ENCODE assay signal across 8 cellular contexts in the genomic region with DNA sequence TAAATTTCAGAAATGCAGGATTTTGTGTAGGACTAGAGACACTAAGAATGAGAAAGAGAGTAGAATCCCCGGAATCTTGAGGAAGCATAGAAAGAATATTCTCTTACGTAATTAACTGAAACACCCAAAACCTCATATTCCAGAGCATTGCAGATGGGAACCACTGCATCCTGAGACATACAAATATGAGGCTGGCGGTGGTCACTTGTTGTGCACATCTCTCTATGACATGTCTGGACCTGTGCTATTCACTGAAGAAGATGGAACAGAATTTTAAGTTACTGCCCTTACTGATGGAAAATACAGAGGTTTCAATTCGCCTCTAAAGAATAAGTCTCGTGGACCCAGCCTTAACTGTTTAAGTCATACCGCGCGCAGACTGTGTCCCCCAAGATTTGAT. TPM values are rescaled to one million over a fixed set of nuclear protein-coding genes. Genes with fewer than 3 reads are reported as not detected.
DNase-seq lines count a peak whose midpoint lies in the region; ATAC-seq, FAIRE-seq and TF ChIP-seq lines count a peak whose summit lies in the region.

No MANE protein-coding gene starts in this region.

- 45% methylated on average over 8 of the region's 8 CpGs for WGBS in GM12878 (ENCODE audit: insufficient coverage, insufficient replicate concordance, low lambda C conversion rate, missing lambda C conversion rate)

- no peak for TF ChIP-seq EP300 in GM12878 (IDR thresholded peaks at IDR 0.05; ENCODE audit: borderline replicate concordance in 1 of 2, control insufficient read depth in 1 of 2, low read depth in 2 of 2, low read length in 2 of 2)

- peak overlapping the region; percentile 87 for H3K9ac ChIP-seq in GM12878 (ENCODE audit: control insufficient read depth, insufficient read depth, low read length)
- H3K9ac ChIP-seq in mucosa of stomach (ENCODE audit: low read length): peak overlapping the region; percentile 58

- TF ChIP-seq RAD21 in GM12878 (IDR thresholded peaks at IDR 0.05; ENCODE audit: insufficient read depth, low read depth, low read length): no peak

- H3K4me3 ChIP-seq in AG04450 (ENCODE audit: low read depth, low read length): peak overlapping the region; percentile 83
- peak overlapping the region; percentile 66 for H3K4me3 ChIP-seq in GM12878
- H3K4me3 ChIP-seq in mucosa of stomach (ENCODE audit: low read length): peak overlapping the region; percentile 56

- ATAC-seq in GM12878 (peak; percentile 7; the same call in 1 of the 3 replicates), HG02759 (IDR thresholded peaks at IDR 0.05; ENCODE audit: unreplicated experiment) (no peak), GM21529 (IDR thresholded peaks at IDR 0.05; ENCODE audit: unreplicated experiment) (no peak)

- H3K27me3 ChIP-seq in AG04450 (ENCODE audit: control insufficient read depth, insufficient read depth, low read length) (no peaks in the 10 kb centered on the region), GM12878 (replicated peaks in 1 of 2; ENCODE audit: control insufficient read depth in 2 of 2, insufficient read depth in 2 of 2, low read length in 1 of 2) (no peaks in the 10 kb centered on the region), mucosa of stomach (ENCODE audit: control insufficient read depth, insufficient read depth, low read length) (no peaks in the 10 kb centered on the region)

- RAD21 ChIA-PET in GM12878 (lab: Charles Lee; ENCODE audit: unreplicated experiment): interaction anchor here (1.0 to 2.7 kb wide), 4 partner anchors 9 to 77 kb away, joined by 3 to 13 read pairs (median 6); no protein-coding TSS in a partner anchor

- no TSS peak for BruUV-seq in GM12878 (replicated peaks; lab: Mats Ljungman, UMichigan)

- POLR2A ChIA-PET in AG04450 (lab: Yijun Ruan, JAX): interaction anchor here (0.8 to 1.8 kb wide), 2 partner anchors 62 to 686 kb away, joined by 3 to 20 read pairs; partner anchors contain the start of gene SRSF1
- POLR2A ChIA-PET in GM12878 (lab: Charles Lee): interaction anchor here (0.8 to 2.5 kb wide), 5 partner anchors 9 to 78 kb away, joined by 3 to 24 read pairs (median 4); no protein-coding TSS in a partner anchor

- CTCF ChIA-PET in AG04450 (lab: Charles Lee) (interaction anchor here (1.1 to 5.4 kb wide), 3 partner anchors 18 to 174 kb away, joined by 3 to 21 read pairs (median 6); no protein-coding TSS in a partner anchor), GM12878 (lab: Yijun Ruan, JAX) (interaction anchor here (0.9 to 2.0 kb wide), 5 partner anchors 17 to 178 kb away, joined by 3 to 8 read pairs (median 3); no protein-coding TSS in a partner anchor)

- H3K4me1 ChIP-seq in GM12878 (ENCODE audit: control insufficient read depth, insufficient read depth, low read length): no peaks in the 10 kb centered on the region; the same call in none of the 2 replicates
- H3K4me1 ChIP-seq in mucosa of stomach (ENCODE audit: control insufficient read depth, insufficient read depth, low read length): peaks cover 4% of the 10 kb centered on the region

- H3K36me3 ChIP-seq in GM12878 (ENCODE audit: control insufficient read depth in 2 of 2, insufficient read depth in 2 of 2, low read length in 1 of 2) (no peaks in the 10 kb centered on the region; a peak in 1 of 4 replicates), mucosa of stomach (ENCODE audit: control insufficient read depth, insufficient read depth, low read length) (no peaks in the 10 kb centered on the region)

- intact Hi-C loops in GM12878 (cut with micrococcal nuclease; ENCODE audit: unreplicated experiment): no loop called here

- no peak for DNase-seq in AG04450 (ENCODE audit: low read depth, low spot score)
- DNase-seq in HTR-8/SVneo (ENCODE audit: insufficient read length, low spot score): no peak
- DNase-seq in GM12878 (ENCODE audit: low read depth, low spot score): no peak
- no peak for DNase-seq in HuH-7.5 (ENCODE audit: low spot score)
- no peak for DNase-seq in HUDEP-2 (lab: John Stamatoyannopoulos, UW; ENCODE audit: unreplicated experiment in 76 of 76)

- H3K9me3 ChIP-seq in AG04450 (ENCODE audit: control insufficient read depth, insufficient read depth, low read length) (peaks cover 5% of the 10 kb centered on the region), GM12878 (replicated peaks; ENCODE audit: control insufficient read depth, insufficient read depth, low read length) (no peaks in the 10 kb centered on the region; the same call in 2 of the 3 replicates), mucosa of stomach (ENCODE audit: control insufficient read depth, low read length) (no peaks in the 10 kb centered on the region)

- peaks cover 38% of the 10 kb centered on the region for H3K79me2 ChIP-seq in GM12878 (ENCODE audit: control insufficient read depth, insufficient read depth, low read length)

- H2AFZ ChIP-seq in GM12878 (ENCODE audit: control insufficient read depth, low read depth, low read length): peak overlapping the region; percentile 94; the same call in 1 of the 2 replicates

- peak overlapping the region; percentile 77 for H3K4me2 ChIP-seq in GM12878 (ENCODE audit: control insufficient read depth, insufficient read depth)

- no peak for TF ChIP-seq POLR2A in GM12878 (IDR thresholded peaks at IDR 0.05; ENCODE audit: low read depth, low read length)

- SMC1A ChIA-PET in GM12878 (lab: Charles Lee; ENCODE audit: uncharacterized antibody, unreplicated experiment): interaction anchor here (1.0 to 3.2 kb wide), 7 partner anchors 9 to 108 kb away, joined by 3 to 17 read pairs (median 7); no protein-coding TSS in a partner anchor

- FAIRE-seq in HTR-8/SVneo (lab: Jason Lieb, UNC) (peak; percentile 9), GM12878 (lab: Jason Lieb, UNC) (no peak)

- no peak overlapping the region for H3K27ac ChIP-seq in AG04450 (ENCODE audit: low read depth, low read length)
- peak overlapping the region; percentile 96 for H3K27ac ChIP-seq in GM12878 (ENCODE audit: control insufficient read depth, insufficient read depth)

- no peak for TF ChIP-seq CTCF in AG04450 (IDR thresholded peaks at IDR 0.05; ENCODE audit: low read depth, low read length)
- no peak for TF ChIP-seq CTCF in GM12878 (IDR thresholded peaks at IDR 0.05 in 2 of 3, conservative IDR thresholded peaks at IDR 0.05 in 1 of 3; ENCODE audit: control insufficient read depth in 2 of 3, extremely low read depth in 1 of 3, insufficient read depth in 1 of 3, low read depth in 3 of 3, low read length in 3 of 3)

- in situ Hi-C loops in GM12878 (cut with MboI): no loop called here

- no peaks in the 10 kb centered on the region for H4K20me1 ChIP-seq in GM12878 (ENCODE audit: control insufficient read depth, insufficient read depth)

TF ChIP-seq in GM12878, 131 proteins besides CTCF, POLR2A, EP300 and RAD21 (continues in another document):
- TF ChIP-seq WRNIP1 (IDR thresholded peaks at IDR 0.05; ENCODE audit: borderline replicate concordance, low read depth, low read length): no peak
- no peak for TF ChIP-seq JUNB (IDR thresholded peaks at IDR 0.05)

RNA-seq across cellular contexts. Expression of gene RAD51C, which starts 0.8 kb away (rescaled TPM):
- 27.5 and 36.1 TPM in 2 replicates for polyA plus RNA-seq in AG04450 (2011; rRNA removed)
- 7.5 and 15.2 TPM in 2 replicates for polyA minus RNA-seq in AG04450 (2011; rRNA and poly(A)+ RNA removed)
- total RNA-seq in GM12878 (2013; cell fraction: nucleolus; rRNA removed): 84.7 and 96.3 TPM in 2 replicates
- 59.6 and 71.1 TPM in 2 replicates for total RNA-seq in GM12878 (2014; rRNA removed)
- total RNA-seq in GM12878 (2014; rRNA removed; fragmentation: Illumina TruSeq; extraction: Trizol): 85.0 and 85.4 TPM in 2 replicates
- total RNA-seq in GM12878 (2021): 70.4 and 73.0 TPM in 2 replicates
- 51.5 TPM for polyA plus RNA-seq in GM12878 (2011; ENCODE audit: low read depth)
- 111 and 156 TPM in 2 replicates for polyA plus RNA-seq in GM12878 (2011; rRNA removed)
- polyA plus RNA-seq in GM12878 (2011; cell fraction: cytosol; rRNA removed): 44.8 and 46.5 TPM in 2 replicates
- 36.0 and 44.5 TPM in 2 replicates for polyA plus RNA-seq in GM12878 (2011; cell fraction: nucleus; rRNA removed)
- 51.0 and 56.6 TPM in 2 replicates for polyA plus RNA-seq in GM12878 (2012)
- polyA plus RNA-seq in GM12878 (2014; fragmentation: Illumina TruSeq; extraction: Trizol): 102 and 148 TPM in 2 replicates
- polyA plus RNA-seq in GM12878 (2014; fragmentation: Nextera tagmentation; extraction: Ambion mirVana): 100 to 1,000 TPM; 229 to 240 TPM
- polyA plus RNA-seq in GM12878 (2014; rRNA removed): 83.2 and 92.5 TPM in 2 replicates
- 100 to 1,000 TPM; 266 to 267 TPM for polyA plus RNA-seq in GM12878 (2016; fragmentation: Nextera tagmentation; extraction: Ambion mirVana)
- 56.0 and 75.0 TPM in 2 replicates for polyA minus RNA-seq in GM12878 (2011; rRNA and poly(A)+ RNA removed)
- polyA minus RNA-seq in GM12878 (2011; cell fraction: cytosol; rRNA and poly(A)+ RNA removed): 16.8 and 24.3 TPM in 2 replicates
- 43.0 and 56.0 TPM in 2 replicates for polyA minus RNA-seq in GM12878 (2011; cell fraction: nucleus; rRNA and poly(A)+ RNA removed)

RNA-seq across cellular contexts. Expression of gene TEX14, which starts 1.4 kb away (rescaled TPM):
- polyA plus RNA-seq in AG04450 (2011; rRNA removed) (0.02 and 0.09 TPM in 2 replicates), GM12878 (2011; rRNA removed) (0.26 and 0.29 TPM in 2 replicates), GM12878 (2014; fragmentation: Illumina TruSeq; extraction: Trizol) (1.2 and 1.8 TPM in 2 replicates), GM12878 (2014; fragmentation: Nextera tagmentation; extraction: Ambion mirVana) (under 1 TPM; 0.53 to 0.79 TPM), GM12878 (2014; rRNA removed) (0.81 and 1.2 TPM in 2 replicates), GM12878 (2016; fragmentation: Nextera tagmentation; extraction: Ambion mirVana) (under 1 TPM; 0.15 to 0.25 TPM)
- 0.04 and 0.05 TPM in 2 replicates for polyA minus RNA-seq in AG04450 (2011; rRNA and poly(A)+ RNA removed)
- 1.1 and 1.2 TPM in 2 replicates for total RNA-seq in GM12878 (2013; cell fraction: nucleolus; rRNA removed)
- total RNA-seq in GM12878 (2014; rRNA removed) (0.60 and 1.3 TPM in 2 replicates), GM12878 (2014; rRNA removed; fragmentation: Illumina TruSeq; extraction: Trizol) (0.60 and 0.85 TPM in 2 replicates), GM12878 (2021) (0.37 and 0.46 TPM in 2 replicates)
- 0.43 TPM for polyA plus RNA-seq in GM12878 (2011; ENCODE audit: low read depth)
- polyA plus RNA-seq in GM12878 (2011; cell fraction: cytosol; rRNA removed): 0.24 and 0.45 TPM in 2 replicates
- polyA plus RNA-seq in GM12878 (2011; cell fraction: nucleus; rRNA removed): 0.37 and 0.58 TPM in 2 replicates
- 0.49 and 0.62 TPM in 2 replicates for polyA plus RNA-seq in GM12878 (2012)
- 0.22 and 0.26 TPM in 2 replicates for polyA minus RNA-seq in GM12878 (2011; rRNA and poly(A)+ RNA removed)
- polyA minus RNA-seq in GM12878 (2011; cell fraction: cytosol; rRNA and poly(A)+ RNA removed): not detected in 2 replicates
- polyA minus RNA-seq in GM12878 (2011; cell fraction: nucleus; rRNA and poly(A)+ RNA removed): 0.12 TPM in 1 of 2 replicates, not detected in the other
